In the genomic region with DNA sequence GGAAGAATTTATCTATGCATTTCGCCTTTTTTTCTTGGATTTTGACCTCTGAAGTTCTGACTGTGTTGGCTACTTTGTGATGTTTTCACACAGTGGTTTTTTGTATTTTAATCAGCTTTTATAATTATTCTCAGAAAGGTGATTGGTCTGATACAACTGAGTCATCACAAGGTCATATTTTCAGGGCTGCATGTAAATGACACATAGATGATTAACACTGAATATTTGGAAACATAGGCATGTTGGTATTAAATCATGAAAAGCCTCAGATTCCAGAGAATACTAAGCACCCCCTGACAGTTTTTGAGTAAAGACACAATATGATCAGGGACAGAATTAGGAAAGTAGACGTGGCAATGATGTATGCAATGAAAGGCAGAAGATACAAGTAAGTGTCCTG, we compare ENCODE assay signal across 17 cellular contexts.
A peak's percentile ranks its signal among the peaks of the same experiment; 100 is the strongest.
DNase-seq lines count a peak whose midpoint lies in the region; ATAC-seq and TF ChIP-seq lines count a peak whose summit lies in the region.
"Had no signal": no experiment of that assay in that cellular context is flagged by ENCODE, and none has a peak within 500 bp of the region (broad histone marks: within the 10 kb centered on the region; RNA-seq: fewer than 3 reads in every experiment).

No MANE protein-coding gene starts in this region.

- intact Hi-C loops in colonic mucosa (cut with DNase I) = no loop called here
- intact Hi-C loops in heart left ventricle (cut with DNase I) = no loop called here

- H3K9me2 ChIP-seq in GM23248 (ENCODE audit: insufficient read depth) (no peaks in the 10 kb centered on the region), hepatocyte (replicated peaks; ENCODE audit: insufficient read depth) (no peaks in the 10 kb centered on the region)

- H3K79me2 ChIP-seq in GM23248 (ENCODE audit: insufficient read depth) (no peaks in the 10 kb centered on the region), hepatocyte (no peaks in the 10 kb centered on the region)

- in situ Hi-C loops in GM23248 (cut with MboI) = no loop called here

- ATAC-seq in foreskin keratinocyte (peak; percentile 58), heart left ventricle (no peak)
- ATAC-seq: CD8-positive, alpha-beta T cell had no signal

- H4K20me1 ChIP-seq in GM23248 (ENCODE audit: insufficient read depth) (no peaks in the 10 kb centered on the region), hepatocyte (ENCODE audit: insufficient read depth, poor library complexity, severe bottlenecking) (no peaks in the 10 kb centered on the region)
- H4K20me1 ChIP-seq: BLaER1 had no signal

- TF ChIP-seq POLR2A in heart left ventricle (IDR thresholded peaks at IDR 0.05) = no peak

- DNase-seq in GM23248 (peak; percentile 12), RKO (ENCODE audit: low spot score) (peak; percentile 52), epithelial cell of esophagus (ENCODE audit: low read depth) (peak; percentile 14), foreskin keratinocyte (peak; percentile 6), hepatocyte (ENCODE audit: low spot score) (no peak), colonic mucosa (no peak), heart left ventricle (no peak)
- DNase-seq: Caco-2; CD4-positive, CD25-positive, alpha-beta regulatory T cell; CD8-positive, alpha-beta T cell; DMS153; DND-41; H7; HCEC 1CT had no signal

- H3K4me3 ChIP-seq in GM23248 (no peak overlapping the region), epithelial cell of esophagus (ENCODE audit: low read length) (no peak overlapping the region), hepatocyte (no peak overlapping the region), colonic mucosa (no peak overlapping the region), heart left ventricle (no peak overlapping the region)
- H3K4me3 ChIP-seq: BLaER1 had no signal

- no peaks in the 10 kb centered on the region for H3F3A ChIP-seq in GM23248 (ENCODE audit: insufficient read depth)

- TF ChIP-seq CTCF in epithelial cell of esophagus (IDR thresholded peaks at IDR 0.05; ENCODE audit: insufficient read depth, low read depth, low read length, missing control alignments) = no peak
- no peak for TF ChIP-seq CTCF in foreskin keratinocyte (conservative IDR thresholded peaks at IDR 0.05)
- no peak for TF ChIP-seq CTCF in hepatocyte (IDR thresholded peaks at IDR 0.05; ENCODE audit: poor library complexity)
- TF ChIP-seq CTCF in colonic mucosa (IDR thresholded peaks at IDR 0.05) = no peak
- no peak for TF ChIP-seq CTCF in heart left ventricle (IDR thresholded peaks at IDR 0.05)

- no peak overlapping the region for H3K9ac ChIP-seq in GM23248
- no peak overlapping the region for H3K9ac ChIP-seq in colonic mucosa (ENCODE audit: low read depth in 2 of 2, low read length in 2 of 2)
- H3K9ac ChIP-seq: BLaER1 had no signal

- H3K27ac ChIP-seq in GM23248 = no peak overlapping the region
- H3K27ac ChIP-seq in foreskin keratinocyte = no peak overlapping the region
- H3K27ac ChIP-seq in hepatocyte = no peak overlapping the region
- H3K27ac ChIP-seq in colonic mucosa = no peak overlapping the region
- H3K27ac ChIP-seq in heart left ventricle = no peak overlapping the region
- H3K27ac ChIP-seq: 22Rv1, BLaER1, C4-2B had no signal

- no peaks in the 10 kb centered on the region for H3K36me3 ChIP-seq in GM23248 (ENCODE audit: low read depth)
- H3K36me3 ChIP-seq in hepatocyte (replicated peaks; ENCODE audit: insufficient read depth, low read depth) = no peaks in the 10 kb centered on the region
- no peaks in the 10 kb centered on the region for H3K36me3 ChIP-seq in colonic mucosa
- no peaks in the 10 kb centered on the region for H3K36me3 ChIP-seq in heart left ventricle
- H3K36me3 ChIP-seq: BLaER1 had no signal

- WGBS in GM23248 (ENCODE audit: low coverage in 1 of 2, low lambda C conversion rate in 2 of 2, missing lambda C conversion rate in 2 of 2), 2 experiments = 18 to 30% methylated on average over 2 of the region's 2 CpGs
- WGBS in hepatocyte (ENCODE audit: low lambda C conversion rate, missing lambda C conversion rate) = 82% methylated on average over 2 of the region's 2 CpGs
- 73 to 80% (median 74%) methylated on average over 2 of the region's 2 CpGs for WGBS in heart left ventricle, 4 donors

- H3K27me3 ChIP-seq in GM23248 (replicated peaks; ENCODE audit: insufficient read depth) (no peaks in the 10 kb centered on the region), foreskin keratinocyte (no peaks in the 10 kb centered on the region), hepatocyte (peaks cover 12% of the 10 kb centered on the region), colonic mucosa (no peaks in the 10 kb centered on the region), heart left ventricle (peaks cover 0 to 6% (median 0%) of the 10 kb centered on the region in 9 donors)
- H3K27me3 ChIP-seq: BLaER1 had no signal

- H3K9me3 ChIP-seq in GM23248 (ENCODE audit: low read depth) (no peaks in the 10 kb centered on the region), hepatocyte (ENCODE audit: low read depth) (no peaks in the 10 kb centered on the region), colonic mucosa (no peaks in the 10 kb centered on the region), heart left ventricle (peaks cover 0 to 18% (median 7%) of the 10 kb centered on the region in 12 donors)

- H3K4me2 ChIP-seq in GM23248 (ENCODE audit: unreplicated experiment) = no peak overlapping the region
- H3K4me2 ChIP-seq in hepatocyte = no peak overlapping the region
- H3K4me2 ChIP-seq: BLaER1 had no signal

- H3K4me1 ChIP-seq in GM23248 (ENCODE audit: insufficient read depth) (no peaks in the 10 kb centered on the region), foreskin keratinocyte (peaks cover 3% of the 10 kb centered on the region), hepatocyte (ENCODE audit: insufficient read depth) (no peaks in the 10 kb centered on the region), colonic mucosa (no peaks in the 10 kb centered on the region), heart left ventricle (peaks cover 0 to 3% (median 0%) of the 10 kb centered on the region in 12 donors)
- H3K4me1 ChIP-seq: BLaER1, Caco-2 had no signal

- H2AFZ ChIP-seq in GM23248 (no peak overlapping the region), hepatocyte (no peak overlapping the region)

Comparison
In these comparisons a context has a peak if more than half of its experiments do, and no peak if none do; other contexts are left out.
1. DNase-seq: peak in GM23248 (single experiment), RKO (single experiment), epithelial cell of esophagus (single experiment) and foreskin keratinocyte (2 of 2); none in hepatocyte (single experiment), colonic mucosa (single experiment) and heart left ventricle (0 of 5).